In the genomic region with DNA sequence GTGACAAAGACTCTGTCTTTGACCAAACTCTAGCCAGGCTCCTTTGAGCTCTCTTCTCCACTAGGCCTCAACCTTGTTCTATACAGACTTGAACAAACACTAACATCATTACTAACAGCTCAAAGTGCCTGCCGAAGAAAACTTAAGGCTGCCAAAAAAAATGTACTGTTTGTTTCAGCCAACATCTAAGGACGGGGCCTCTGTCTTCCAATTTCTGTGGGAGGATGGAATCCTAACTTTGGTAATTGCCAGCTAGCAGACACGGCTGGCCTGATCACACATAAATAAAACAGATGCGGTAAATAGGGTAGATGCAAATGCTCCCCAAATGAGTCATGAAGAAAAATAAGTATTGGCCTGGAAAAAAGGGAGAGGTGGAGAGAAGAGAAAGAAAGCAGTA, we compare ENCODE assay signal across 20 cellular contexts.
DNase-seq lines count a peak whose midpoint lies in the region; ATAC-seq and TF ChIP-seq lines count a peak whose summit lies in the region.
"Had no signal": no experiment of that assay in that cellular context is flagged by ENCODE, and none has a peak within 500 bp of the region (broad histone marks: within the 10 kb centered on the region; RNA-seq: fewer than 3 reads in every experiment).

No MANE protein-coding gene starts in this region.

- H3K4me3 Mint-ChIP-seq in nephron, result no peak overlapping the region
- H3K4me3 Mint-ChIP-seq in effector memory CD8-positive, alpha-beta T cell, result no peak overlapping the region
- H3K4me3 Mint-ChIP-seq: activated CD4-positive, alpha-beta T cell treated with anti-CD3 and anti-CD28 coated beads for 36 hours; activated naive CD8-positive, alpha-beta T cell; activated T-helper 1 cell treated with anti-CD3 and anti-CD28 coated beads, Interleukin-12 subunit alpha, Interleukin-12 subunit beta, Interleukin-2, Interleukin-4 antibody, amounts not matched to agents 30 ng/mL and 10 ng/mL and 1 ng/mL, durations not matched to agents 14 hours and 24 hours and 36 hours; H9; type B pancreatic cell had no signal

- DNase-seq in EH (ENCODE audit: low read depth) (peak; percentile 77), LHCN-M2 (ENCODE audit: low read depth) (peak; percentile 52), fibroblast of gingiva (ENCODE audit: low read depth) (peak; percentile 70), superior temporal gyrus (ENCODE audit: extremely low spot score) (no peak), NCI-H2029 treated with DMSO at 0.1 percent for 48 hours (lab: John Stamatoyannopoulos, UW) (no peak)
- no peak for DNase-seq in effector memory CD8-positive, alpha-beta T cell
- DNase-seq: activated CD4-positive, alpha-beta T cell treated with anti-CD3 and anti-CD28 coated beads for 36 hours; H9; Kasumi-1; mucosa of descending colon; NCI-H1105; NCI-H526 treated with DMSO at 0.1 percent for 48 hours; stomach; T-helper 1 cell had no signal

- TF ChIP-seq CTCF in nephron (IDR thresholded peaks at IDR 0.05; ENCODE audit: unreplicated experiment in 3 of 3), result no peak

- H3K9me3 Mint-ChIP-seq in nephron, result no peaks in the 10 kb centered on the region
- no peaks in the 10 kb centered on the region for H3K9me3 Mint-ChIP-seq in effector memory CD8-positive, alpha-beta T cell
- H3K9me3 Mint-ChIP-seq: activated T-helper 1 cell treated with anti-CD3 and anti-CD28 coated beads, Interleukin-12 subunit alpha, Interleukin-12 subunit beta, Interleukin-2, Interleukin-4 antibody, amounts not matched to agents 30 ng/mL and 10 ng/mL and 1 ng/mL, durations not matched to agents 14 hours and 24 hours and 36 hours; type B pancreatic cell had no signal

- no peaks in the 10 kb centered on the region for H3K27me3 Mint-ChIP-seq in nephron (ENCODE audit: low read depth)
- H3K27me3 Mint-ChIP-seq in effector memory CD8-positive, alpha-beta T cell, result peaks cover under 1 to 6% of the 10 kb centered on the region in 2 donors
- H3K27me3 Mint-ChIP-seq: activated naive CD8-positive, alpha-beta T cell had no signal

- H3K4me1 Mint-ChIP-seq in nephron, result peaks cover 35% of the 10 kb centered on the region
- H3K4me1 Mint-ChIP-seq in effector memory CD8-positive, alpha-beta T cell (ENCODE audit: low read depth in 2 of 2), result no peaks in the 10 kb centered on the region
- H3K4me1 Mint-ChIP-seq: activated CD4-positive, alpha-beta T cell treated with anti-CD3 and anti-CD28 coated beads for 36 hours had no signal

- ATAC-seq in effector memory CD8-positive, alpha-beta T cell (replicated peaks), result no peak
- no peak for ATAC-seq in HG03135 (IDR thresholded peaks at IDR 0.05; ENCODE audit: unreplicated experiment)
- ATAC-seq: activated CD4-positive, alpha-beta T cell treated with anti-CD3 and anti-CD28 coated beads for 36 hours; left lobe of liver; mucosa of descending colon had no signal

- peak overlapping the region in 2 of 3 experiments; percentile 83 to 93 for H3K27ac Mint-ChIP-seq in nephron
- no peak overlapping the region for H3K27ac Mint-ChIP-seq in effector memory CD8-positive, alpha-beta T cell
- H3K27ac Mint-ChIP-seq: activated CD4-positive, alpha-beta T cell treated with anti-CD3 and anti-CD28 coated beads for 36 hours; activated naive CD8-positive, alpha-beta T cell; activated T-helper 1 cell treated with anti-CD3 and anti-CD28 coated beads, Interleukin-12 subunit alpha, Interleukin-12 subunit beta, Interleukin-2, Interleukin-4 antibody, amounts not matched to agents 30 ng/mL and 10 ng/mL and 1 ng/mL, durations not matched to agents 14 hours and 24 hours and 36 hours; H9; type B pancreatic cell had no signal

- H3K36me3 Mint-ChIP-seq in nephron (ENCODE audit: low read depth), result no peaks in the 10 kb centered on the region
- no peaks in the 10 kb centered on the region for H3K36me3 Mint-ChIP-seq in effector memory CD8-positive, alpha-beta T cell (ENCODE audit: insufficient read depth)
- H3K36me3 Mint-ChIP-seq: activated naive CD8-positive, alpha-beta T cell; type B pancreatic cell had no signal

Comparison
In these comparisons a context has a peak if more than half of its experiments do, and no peak if none do; other contexts are left out.
1. DNase-seq: peak in EH (single experiment), LHCN-M2 (single experiment) and fibroblast of gingiva (single experiment); none in effector memory CD8-positive, alpha-beta T cell (0 of 3), superior temporal gyrus (single experiment) and NCI-H2029 treated with DMSO at 0.1 percent for 48 hours (single experiment).
2. H3K27ac Mint-ChIP-seq: peak in nephron (2 of 3); none in effector memory CD8-positive, alpha-beta T cell (0 of 2).